In the genomic region with DNA sequence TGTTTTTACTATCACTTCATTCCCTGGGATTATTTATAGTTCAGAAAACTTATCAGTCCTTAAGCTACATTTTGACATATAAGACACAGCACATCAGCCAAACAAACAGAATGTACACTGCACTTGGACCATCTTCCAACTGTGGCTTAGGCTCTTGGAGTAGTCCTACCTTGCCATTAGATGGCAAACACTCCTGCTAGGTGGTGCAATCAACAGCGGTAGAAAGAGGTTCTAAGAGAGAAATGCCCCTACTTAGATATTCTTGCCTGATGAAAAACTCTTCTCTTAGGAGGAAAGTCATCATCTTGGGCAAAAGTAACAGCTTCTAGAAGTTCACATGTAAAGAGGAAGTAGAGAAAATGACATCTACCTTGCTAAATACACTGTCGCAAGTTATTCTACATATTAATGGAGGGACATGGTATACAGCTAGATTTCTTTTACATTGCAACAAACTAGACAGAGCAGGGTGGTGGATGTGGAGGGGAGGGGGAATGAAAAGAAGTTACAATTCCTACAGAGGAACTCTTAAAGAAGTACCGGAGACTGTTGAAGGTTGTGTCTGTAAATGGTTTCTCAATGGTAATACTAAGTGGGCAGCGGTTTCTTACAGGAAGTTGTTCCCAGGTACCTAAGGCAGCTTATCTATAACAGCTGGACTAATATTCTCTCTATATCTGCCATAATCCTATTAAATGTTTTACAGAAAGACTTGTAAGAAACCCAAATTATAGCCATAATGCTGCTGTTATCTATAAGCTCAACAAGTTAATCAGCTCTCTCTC, we compare ENCODE assay signal across 17 cellular contexts.
DNase-seq lines count a peak whose midpoint lies in the region; ATAC-seq and TF ChIP-seq lines count a peak whose summit lies in the region.
"Had no signal": no experiment of that assay in that cellular context is flagged by ENCODE, and none has a peak within 500 bp of the region (broad histone marks: within the 10 kb centered on the region; RNA-seq: fewer than 3 reads in every experiment).

No MANE protein-coding gene starts in this region.

- DNase-seq in SKM-1 (lab: John Stamatoyannopoulos, UW; ENCODE audit: unreplicated experiment), result peak; percentile 22
- DNase-seq in NCI-H82 (lab: John Stamatoyannopoulos, UW), result no peak
- DNase-seq in NCI-H69 (lab: John Stamatoyannopoulos, UW), result no peak
- DNase-seq: activated T-cell treated with anti-CD3 and anti-CD28 coated beads for 4 hours; CD4-positive, alpha-beta memory T cell; effector CD8-positive, alpha-beta T cell; foreskin melanocyte; islet precursor cell; NCI-H345; Right ventricle myocardium superior had no signal

- ATAC-seq in GM18867 (IDR thresholded peaks at IDR 0.05; ENCODE audit: unreplicated experiment) (peak; percentile 60), HG03469 (IDR thresholded peaks at IDR 0.05; ENCODE audit: unreplicated experiment) (peak; percentile 45), GM19351 (IDR thresholded peaks at IDR 0.05; ENCODE audit: unreplicated experiment) (no peak), HG02840 (IDR thresholded peaks at IDR 0.05; ENCODE audit: low FRiP score, unreplicated experiment) (no peak)

- peaks cover 10 to 13% of the 10 kb centered on the region in 2 experiments for H3K4me1 ChIP-seq in neutrophil (ENCODE audit: control insufficient read depth in 1 of 2, insufficient read depth in 1 of 2, low read depth in 1 of 2, low read length in 1 of 2)
- H3K4me1 ChIP-seq: right atrium auricular region had no signal

- H3K4me3 ChIP-seq in neutrophil (ENCODE audit: low read depth in 1 of 2, low read length in 1 of 2), result peak overlapping the region in 1 of 2 experiments; percentile 45
- H3K4me3 ChIP-seq: HAP-1, right atrium auricular region had no signal

- peak overlapping the region; percentile 33 for H3K27ac ChIP-seq in neutrophil
- H3K27ac ChIP-seq: right atrium auricular region had no signal

- H3K27me3 ChIP-seq in neutrophil, result no peaks in the 10 kb centered on the region
- H3K27me3 ChIP-seq: right atrium auricular region had no signal

- H3K9me3 ChIP-seq in neutrophil, result no peaks in the 10 kb centered on the region
- H3K9me3 ChIP-seq: HAP-1, right atrium auricular region had no signal

- TF ChIP-seq CTCF in neutrophil (IDR thresholded peaks at IDR 0.05), result no peak

- no peaks in the 10 kb centered on the region for H3K36me3 ChIP-seq in neutrophil
- H3K36me3 ChIP-seq: HAP-1, right atrium auricular region had no signal

Comparison
In these comparisons a context has a peak if more than half of its experiments do, and no peak if none do; other contexts are left out.
1. ATAC-seq: peak in GM18867 (single experiment) and HG03469 (single experiment); none in GM19351 (single experiment) and HG02840 (single experiment).